Comparison of ENCODE assay signal across 21 cellular contexts in genomic region chr22:50432131-50432870, GRCh38.
"Had no signal": no experiment of that assay in that cellular context is flagged by ENCODE, and none has a peak within 500 bp of the region (broad histone marks: within the 10 kb centered on the region; RNA-seq: fewer than 3 reads in every experiment).

No MANE protein-coding gene starts in this region.

- H3K4me3 Mint-ChIP-seq: activated CD4-positive, alpha-beta memory T cell treated with anti-CD3 and anti-CD28 coated beads for 36 hours; activated CD8-positive, alpha-beta memory T cell treated with anti-CD3 and anti-CD28 coated beads, Interleukin-2, amount 10 ng/mL, durations not matched to agents 7 days and 5 days; activated naive CD4-positive, alpha-beta T cell treated with anti-CD3 and anti-CD28 coated beads, Interleukin-2, amount 10 ng/mL, durations not matched to agents 7 days and 5 days; nephron progenitor cell; stimulated activated naive B cell treated with anti-CD40 and anti-IgM and Interleukin-4, amounts not matched to agents 10 μg/mL and 1 μg/mL and 100 μg/mL, for 72 hours; type B pancreatic cell; WTC11 had no signal

- H3K27ac Mint-ChIP-seq: activated CD4-positive, alpha-beta memory T cell treated with anti-CD3 and anti-CD28 coated beads for 36 hours; activated CD8-positive, alpha-beta memory T cell treated with anti-CD3 and anti-CD28 coated beads, Interleukin-2, amount 10 ng/mL, durations not matched to agents 7 days and 5 days; activated naive CD4-positive, alpha-beta T cell treated with anti-CD3 and anti-CD28 coated beads, Interleukin-2, amount 10 ng/mL, durations not matched to agents 7 days and 5 days; WTC11 had no signal

- ATAC-seq: activated CD8-positive, alpha-beta memory T cell treated with anti-CD3 and anti-CD28 coated beads, Interleukin-2, amount 10 ng/mL, durations not matched to agents 7 days and 5 days; mucosa of descending colon; stimulated activated naive B cell treated with anti-CD40 and anti-IgM and Interleukin-4, amounts not matched to agents 10 μg/mL and 1 μg/mL and 100 μg/mL, for 72 hours; WTC11 had no signal

- DNase-seq: activated CD4-positive, alpha-beta memory T cell treated with anti-CD3 and anti-CD28 coated beads for 36 hours; activated CD4-positive, alpha-beta T cell treated with anti-CD3 and anti-CD28 coated beads for 4 hours; activated CD8-positive, alpha-beta memory T cell treated with anti-CD3 and anti-CD28 coated beads, Interleukin-2, amount 10 ng/mL, durations not matched to agents 7 days and 5 days; activated effector memory CD4-positive, alpha-beta T cell treated with anti-CD3 and anti-CD28 coated beads, Interleukin-2, amount 50 U/mL, for 16 hours; activated naive CD4-positive, alpha-beta T cell treated with anti-CD3 and anti-CD28 coated beads, Interleukin-2, amount 10 ng/mL, durations not matched to agents 7 days and 5 days; activated T-cell treated with anti-CD3 and anti-CD28 coated beads for 4 hours; amygdala; effector CD4-positive, alpha-beta T cell; foreskin fibroblast; mesenchymal stem cell; mucosa of descending colon; nephron progenitor cell; nucleus accumbens; sigmoid colon; stimulated activated CD4-positive, alpha-beta T cell treated with anti-CD3 and anti-CD28 coated beads, Interleukin-15, amount 100 ng/mL, for 24 hours; stimulated activated naive B cell treated with anti-CD40 and anti-IgM and Interleukin-4, amounts not matched to agents 10 μg/mL and 1 μg/mL and 100 μg/mL, for 72 hours; T1000 had no signal

- H3K9me3 ChIP-seq: mucosa of descending colon, sigmoid colon, thoracic aorta had no signal

- H3K27me3 Mint-ChIP-seq: activated CD4-positive, alpha-beta memory T cell treated with anti-CD3 and anti-CD28 coated beads for 36 hours; activated CD8-positive, alpha-beta memory T cell treated with anti-CD3 and anti-CD28 coated beads, Interleukin-2, amount 10 ng/mL, durations not matched to agents 7 days and 5 days; activated naive CD4-positive, alpha-beta T cell treated with anti-CD3 and anti-CD28 coated beads, Interleukin-2, amount 10 ng/mL, durations not matched to agents 7 days and 5 days; stimulated activated naive B cell treated with anti-CD40 and anti-IgM and Interleukin-4, amounts not matched to agents 10 μg/mL and 1 μg/mL and 100 μg/mL, for 72 hours; type B pancreatic cell had no signal

- H3K27me3 ChIP-seq: sigmoid colon had no signal

- H3K4me2 ChIP-seq: smooth muscle cell had no signal

- H3K4me3 ChIP-seq: mucosa of descending colon, sigmoid colon, smooth muscle cell, thoracic aorta had no signal

- H3K9me3 Mint-ChIP-seq: activated CD4-positive, alpha-beta memory T cell treated with anti-CD3 and anti-CD28 coated beads for 36 hours; activated naive CD4-positive, alpha-beta T cell treated with anti-CD3 and anti-CD28 coated beads, Interleukin-2, amount 10 ng/mL, durations not matched to agents 7 days and 5 days; stimulated activated naive B cell treated with anti-CD40 and anti-IgM and Interleukin-4, amounts not matched to agents 10 μg/mL and 1 μg/mL and 100 μg/mL, for 72 hours; type B pancreatic cell; WTC11 had no signal

- H3K27ac ChIP-seq: sigmoid colon, thoracic aorta had no signal

- H3K4me1 ChIP-seq: sigmoid colon had no signal

- H3K4me1 Mint-ChIP-seq: activated CD8-positive, alpha-beta memory T cell treated with anti-CD3 and anti-CD28 coated beads, Interleukin-2, amount 10 ng/mL, durations not matched to agents 7 days and 5 days; activated naive CD4-positive, alpha-beta T cell treated with anti-CD3 and anti-CD28 coated beads, Interleukin-2, amount 10 ng/mL, durations not matched to agents 7 days and 5 days; nephron progenitor cell; WTC11 had no signal
